In genomic region chr7:151376218-151376902, GRCh38 we compare ENCODE assay signal across 22 cellular contexts. TPM values are rescaled to one million over a fixed set of nuclear protein-coding genes. Genes with fewer than 3 reads are reported as not detected.
DNase-seq lines count a peak whose midpoint lies in the region; ATAC-seq, FAIRE-seq and TF ChIP-seq lines count a peak whose summit lies in the region.
"Had no signal": no experiment of that assay in that cellular context is flagged by ENCODE, and none has a peak within 500 bp of the region (broad histone marks: within the 10 kb centered on the region; RNA-seq: fewer than 3 reads in every experiment).

No MANE protein-coding gene starts in this region.

- H2AFZ ChIP-seq in DND-41 (ENCODE audit: low read depth, low read length) (no peak overlapping the region), K562 (ENCODE audit: low read depth, low read length) (no peak overlapping the region), osteoblast (ENCODE audit: low read length) (no peak overlapping the region), Karpas-422 (ENCODE audit: low read length) (no peak overlapping the region)

- no peaks in the 10 kb centered on the region for H3K9me2 ChIP-seq in Karpas-422 (replicated peaks; ENCODE audit: insufficient read depth, low read length)

- H3K9me1 ChIP-seq in K562 (ENCODE audit: control insufficient read depth, insufficient read depth, low read length): no peaks in the 10 kb centered on the region

- no peak for TF ChIP-seq EP300 in K562 (IDR thresholded peaks at IDR 0.05; ENCODE audit: low read length)

- H3K27me3 ChIP-seq in DND-41 (ENCODE audit: insufficient read depth, low read length, poor library complexity): no peaks in the 10 kb centered on the region
- H3K27me3 ChIP-seq in K562 (ENCODE audit: control insufficient read depth in 2 of 2, insufficient read depth in 2 of 2, low read length in 2 of 2): no peaks in the 10 kb centered on the region
- no peaks in the 10 kb centered on the region for H3K27me3 ChIP-seq in osteoblast (ENCODE audit: insufficient read depth, low read length)
- H3K27me3 ChIP-seq in Karpas-422 (ENCODE audit: low read length): no peaks in the 10 kb centered on the region

- no TSS peak for BruUV-seq in K562 (replicated peaks; lab: Mats Ljungman, UMichigan)

- CTCF ChIA-PET in K562 (lab: Yijun Ruan, JAX; ENCODE audit: low intra/inter-chr PET ratio): no interaction called here

- TF ChIP-seq CTCF in DND-41 (IDR thresholded peaks at IDR 0.05; ENCODE audit: borderline replicate concordance, extremely low read depth, low read length, poor library complexity, severe bottlenecking) (no peak), K562 (IDR thresholded peaks at IDR 0.05 in 2 of 3, conservative IDR thresholded peaks at IDR 0.05 in 1 of 3; ENCODE audit: insufficient read depth in 2 of 3, low read depth in 1 of 3, low read length in 3 of 3) (no peak), osteoblast (IDR thresholded peaks at IDR 0.05; ENCODE audit: extremely low read depth, low read depth, low read length) (no peak)

- no peak overlapping the region for H3K4me2 ChIP-seq in DND-41 (ENCODE audit: insufficient read depth, low read length)
- no peak overlapping the region for H3K4me2 ChIP-seq in K562 (ENCODE audit: insufficient read depth, low read length)
- no peak overlapping the region for H3K4me2 ChIP-seq in osteoblast (ENCODE audit: insufficient read depth, low read length)
- no peak overlapping the region for H3K4me2 ChIP-seq in Karpas-422 (ENCODE audit: low read depth, low read length, poor library complexity, severe bottlenecking)

- H3K27ac ChIP-seq in DND-41 (ENCODE audit: low read length) (0 out of 2 replicates have a peak overlapping the region, but pooled peaks have one; percentile 7), K562 (ENCODE audit: extremely low read depth, low read depth, low read length) (no peak overlapping the region), osteoblast (ENCODE audit: low read depth, low read length) (no peak overlapping the region), Karpas-422 (ENCODE audit: low read length) (no peak overlapping the region)

- no peak for FAIRE-seq in K562 (lab: Jason Lieb, UNC)

- H4K20me1 ChIP-seq in DND-41 (ENCODE audit: insufficient read depth, low read length) (no peaks in the 10 kb centered on the region), K562 (replicated peaks; ENCODE audit: control insufficient read depth, insufficient read depth, low read length) (0 out of 2 replicates have a peak, but pooled peaks cover 5% of the 10 kb centered on the region), osteoblast (ENCODE audit: insufficient read depth, low read length) (no peaks in the 10 kb centered on the region), Karpas-422 (ENCODE audit: insufficient read depth, low read depth, low read length) (no peaks in the 10 kb centered on the region)

- H3K9ac ChIP-seq in DND-41 (ENCODE audit: low read depth, low read length) (no peak overlapping the region), K562 (ENCODE audit: insufficient read depth in 1 of 2, low read depth in 2 of 2, low read length in 2 of 2) (no peak overlapping the region), Karpas-422 (ENCODE audit: low read length) (no peak overlapping the region)

- H3K9me3 ChIP-seq in DND-41 (ENCODE audit: insufficient read depth, low read length, severe bottlenecking): no peaks in the 10 kb centered on the region
- H3K9me3 ChIP-seq in K562 (replicated peaks; ENCODE audit: control insufficient read depth, insufficient read depth, low read depth, low read length): no peaks in the 10 kb centered on the region
- H3K9me3 ChIP-seq in osteoblast (ENCODE audit: low read depth, low read length): no peaks in the 10 kb centered on the region
- H3K9me3 ChIP-seq in Karpas-422 (ENCODE audit: low read length): no peaks in the 10 kb centered on the region

- intact Hi-C loops in K562 (cut with micrococcal nuclease): no loop called here

- no peak overlapping the region for H3K4me3 ChIP-seq in DND-41 (ENCODE audit: low read depth in 1 of 2, low read length in 2 of 2)
- no peak overlapping the region for H3K4me3 ChIP-seq in K562
- no peak overlapping the region for H3K4me3 ChIP-seq in osteoblast (ENCODE audit: insufficient read depth, low read length)
- no peak overlapping the region for H3K4me3 ChIP-seq in Karpas-422 (ENCODE audit: low read length)

- H3K36me3 ChIP-seq in DND-41 (ENCODE audit: insufficient read depth, low read length): peaks cover 70% of the 10 kb centered on the region
- peaks cover 40% of the 10 kb centered on the region; the same call in 1 of the 3 replicates for H3K36me3 ChIP-seq in K562 (ENCODE audit: control insufficient read depth, insufficient read depth, low read length)
- H3K36me3 ChIP-seq in osteoblast (ENCODE audit: insufficient read depth, low read length): peaks cover 22% of the 10 kb centered on the region
- H3K36me3 ChIP-seq in Karpas-422 (ENCODE audit: insufficient read depth, low read length): no peaks in the 10 kb centered on the region; the same call in 1 of the 2 replicates

- no peak for ATAC-seq in DND-41 (ENCODE audit: insufficient read depth, low read depth)
- no peak for ATAC-seq in K562
- no peak for ATAC-seq in HG03571 (IDR thresholded peaks at IDR 0.05; ENCODE audit: unreplicated experiment)
- ATAC-seq: SK-N-SH treated with all-trans-retinoic acid at 6 μM for 48 hours had no signal

- no peaks in the 10 kb centered on the region for H3K79me2 ChIP-seq in DND-41 (ENCODE audit: insufficient read depth, low read length)
- H3K79me2 ChIP-seq in K562 (ENCODE audit: control insufficient read depth, insufficient read depth, low read length): no peaks in the 10 kb centered on the region
- H3K79me2 ChIP-seq in osteoblast (ENCODE audit: insufficient read depth, low read length): no peaks in the 10 kb centered on the region
- H3K79me2 ChIP-seq in Karpas-422 (ENCODE audit: low read length): no peaks in the 10 kb centered on the region

- no peak for TF ChIP-seq RAD21 in K562 (CRISPR knock-in tag; conservative IDR thresholded peaks at IDR 0.05 in 1 of 2, IDR thresholded peaks at IDR 0.05 in 1 of 2)

- in situ Hi-C loops in K562 (cut with MboI): no loop called here

- H3K4me1 ChIP-seq in DND-41 (ENCODE audit: insufficient read depth, low read length) (no peaks in the 10 kb centered on the region), K562 (replicated peaks in 1 of 2; ENCODE audit: control insufficient read depth in 2 of 2, insufficient read depth in 2 of 2, low read length in 2 of 2) (peaks cover 0 to 34% of the 10 kb centered on the region in 2 experiments; a peak in 3 of 5 replicates), osteoblast (ENCODE audit: insufficient read depth, low read length) (no peaks in the 10 kb centered on the region), Karpas-422 (ENCODE audit: low read length) (peaks cover 11% of the 10 kb centered on the region)

- DNase-seq in AG20443 (ENCODE audit: low spot score) (peak; percentile 7), DND-41 (no peak), K562 (ENCODE audit: extremely low read depth in 1 of 4, low spot score in 3 of 4) (no peak), osteoblast (ENCODE audit: insufficient read length, low spot score, missing footprints) (peak; percentile 46), Karpas-422 (no peak), NCI-H128 (lab: John Stamatoyannopoulos, UW; ENCODE audit: unreplicated experiment) (no peak), UCSD-AML1 (lab: John Stamatoyannopoulos, UW; ENCODE audit: unreplicated experiment) (no peak)
- DNase-seq: CD4-positive, CD25-positive, alpha-beta regulatory T cell; COR-L47; DMS 273 treated with DMSO at 0.1 percent for 48 hours; DMS79 treated with DMSO at 0.1 percent for 48 hours; H7; KBM-7; NCI-H1092; NCI-H1436 treated with DMSO at 0.1 percent for 48 hours; NCI-H1930; NCI-H226; NCI-H524; NCI-H774; NK-92 treated with Interleukin-12 subunit alpha and Interleukin-12 subunit beta, amount 100 ng/mL, for 24 hours had no signal

- no peak for TF ChIP-seq POLR2A in K562 (conservative IDR thresholded peaks at IDR 0.05)

- POLR2A ChIA-PET in K562 (lab: Yijun Ruan, JAX): no interaction called here

- 86% methylated on average over 32 of the region's 33 CpGs for WGBS in K562 (ENCODE audit: insufficient coverage, low coverage, missing lambda C conversion rate)

RNA-seq across cellular contexts. Expression of gene WDR86, which starts 33.5 kb away (rescaled TPM):
- total RNA-seq in K562 (2011; cell fraction: chromatin; rRNA removed; ENCODE audit: low replicate concordance): 0.32 TPM in 1 of 2 replicates, not detected in the other
- total RNA-seq in K562 (2011; cell fraction: nucleolus; rRNA removed): not detected in 2 replicates
- not detected in 2 replicates for total RNA-seq in K562 (2011; cell fraction: nucleoplasm; rRNA removed)
- 0.08 TPM in 1 of 2 replicates, not detected in the other for total RNA-seq in K562 (2014; rRNA removed)
- not detected in 2 replicates for total RNA-seq in K562 (2014; rRNA removed; fragmentation: Illumina TruSeq; extraction: Trizol)
- total RNA-seq in K562 (2015; rRNA removed; fragmentation: Illumina TruSeq; extraction: Trizol): not detected in 2 replicates
- 0.09 TPM in 1 of 2 replicates, not detected in the other for total RNA-seq in K562 (2021)
- polyA plus RNA-seq in K562 (2011; rRNA removed): not detected in 2 replicates
- polyA plus RNA-seq in K562 (2011; cell fraction: cytosol; rRNA removed): 0.04 TPM in 1 of 2 replicates, not detected in the other
- 0.11 and 0.31 TPM in 2 replicates for polyA plus RNA-seq in K562 (2011; cell fraction: nucleus; rRNA removed)
- polyA plus RNA-seq in K562 (2012): 0.21 and 0.39 TPM in 2 replicates
- not detected in 2 replicates for polyA plus RNA-seq in K562 (2014; fragmentation: Illumina TruSeq; extraction: Trizol)
- polyA plus RNA-seq in K562 (2014; fragmentation: Nextera tagmentation; extraction: Ambion mirVana): not detected
- polyA plus RNA-seq in K562 (2014; rRNA removed): 0.05 and 0.24 TPM in 2 replicates
- polyA minus RNA-seq in K562 (2011; rRNA and poly(A)+ RNA removed): not detected in 2 replicates
- not detected in 2 replicates for polyA minus RNA-seq in K562 (2011; cell fraction: cytosol; rRNA and poly(A)+ RNA removed)
- not detected in 2 replicates for polyA minus RNA-seq in K562 (2011; cell fraction: nucleus; rRNA and poly(A)+ RNA removed)
- 8.5 and 15.6 TPM in 2 replicates for total RNA-seq in osteoblast
- not detected in 2 replicates for total RNA-seq in Karpas-422 (2014; rRNA removed; shearing (Covaris generic); ENCODE audit: low replicate concordance)

RNA-seq across cellular contexts. Expression of gene NUB1, which starts 34.7 kb away (rescaled TPM):
- 62.3 and 136 TPM in 2 replicates for total RNA-seq in K562 (2011; cell fraction: chromatin; rRNA removed; ENCODE audit: low replicate concordance)
- 36.0 and 40.3 TPM in 2 replicates for total RNA-seq in K562 (2011; cell fraction: nucleolus; rRNA removed)
- total RNA-seq in K562 (2011; cell fraction: nucleoplasm; rRNA removed): 73.5 and 98.2 TPM in 2 replicates
- total RNA-seq in K562 (2014; rRNA removed) (67.8 and 89.7 TPM in 2 replicates), K562 (2014; rRNA removed; fragmentation: Illumina TruSeq; extraction: Trizol) (75.8 and 103 TPM in 2 replicates), K562 (2015; rRNA removed; fragmentation: Illumina TruSeq; extraction: Trizol) (101 and 114 TPM in 2 replicates), K562 (2021) (55.3 and 58.0 TPM in 2 replicates), osteoblast (48.9 and 50.7 TPM in 2 replicates)
- polyA plus RNA-seq in K562 (2011; rRNA removed) (57.8 and 85.2 TPM in 2 replicates), K562 (2014; fragmentation: Illumina TruSeq; extraction: Trizol) (86.5 and 159 TPM in 2 replicates), K562 (2014; fragmentation: Nextera tagmentation; extraction: Ambion mirVana) (10 to 100 TPM; 43.2 to 63.4 TPM), K562 (2014; rRNA removed) (81.6 and 99.3 TPM in 2 replicates)
- 52.6 and 53.7 TPM in 2 replicates for polyA plus RNA-seq in K562 (2011; cell fraction: cytosol; rRNA removed)
- polyA plus RNA-seq in K562 (2011; cell fraction: nucleus; rRNA removed): 57.7 and 63.4 TPM in 2 replicates
- 81.3 and 105 TPM in 2 replicates for polyA plus RNA-seq in K562 (2012)
- 47.7 and 54.1 TPM in 2 replicates for polyA minus RNA-seq in K562 (2011; rRNA and poly(A)+ RNA removed)
- polyA minus RNA-seq in K562 (2011; cell fraction: cytosol; rRNA and poly(A)+ RNA removed): 25.1 and 34.5 TPM in 2 replicates
- 26.9 and 36.3 TPM in 2 replicates for polyA minus RNA-seq in K562 (2011; cell fraction: nucleus; rRNA and poly(A)+ RNA removed)
- total RNA-seq in Karpas-422 (2014; rRNA removed; shearing (Covaris generic); ENCODE audit: low replicate concordance): 40.0 and 53.0 TPM in 2 replicates

Comparison
In these comparisons a context has a peak if more than half of its experiments do, and no peak if none do; other contexts are left out.
1. DNase-seq: peak in AG20443 (single experiment) and osteoblast (single experiment); none in DND-41 (single experiment), K562 (0 of 4), Karpas-422 (single experiment), NCI-H128 (single experiment) and UCSD-AML1 (single experiment).